In the genomic region with DNA sequence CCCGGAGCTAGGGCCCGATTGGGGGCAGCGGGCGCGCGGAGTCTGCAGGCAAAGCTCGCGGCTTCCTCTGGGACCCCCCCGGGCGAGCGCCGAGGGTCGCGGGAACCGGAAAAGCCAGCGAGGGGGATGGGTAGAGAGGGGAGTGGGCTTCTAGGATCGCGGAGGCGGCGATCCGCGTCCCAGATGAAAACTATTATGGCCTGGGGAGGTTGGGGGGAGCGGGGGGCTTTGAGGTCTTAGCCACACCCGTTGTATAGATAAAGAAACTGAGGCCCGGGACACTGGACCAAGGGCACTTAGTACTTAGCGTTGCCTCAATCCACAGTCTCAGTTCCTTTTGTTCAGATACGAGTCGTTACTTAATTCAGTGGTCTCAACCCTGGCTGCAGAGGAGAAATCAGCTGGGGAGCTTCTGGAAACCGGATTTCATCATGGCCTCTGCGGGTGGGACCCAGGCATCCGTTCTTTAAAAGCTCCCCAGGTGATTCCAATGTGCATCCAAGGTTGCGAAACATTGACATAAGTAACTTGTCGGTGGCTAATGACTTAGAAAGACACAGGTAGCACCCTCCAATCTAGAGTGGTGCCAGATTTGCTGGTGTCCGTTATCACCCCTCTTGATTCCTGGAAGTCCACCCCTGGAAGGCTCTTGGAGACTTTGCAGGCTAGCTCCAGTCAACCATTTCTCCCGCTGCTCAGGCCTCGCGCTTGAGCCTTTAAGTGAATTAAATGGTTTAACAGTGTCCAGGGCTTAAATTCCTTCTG, we compare ENCODE assay signal across 1 cellular context.
TF ChIP-seq lines count a peak whose summit lies in the region.

No MANE protein-coding gene starts in this region.

TF ChIP-seq in GM12878, 131 proteins besides CTCF, POLR2A, EP300 and RAD21 (continued from another document):
- TF ChIP-seq PRDM15 (CRISPR knock-in tag; IDR thresholded peaks at IDR 0.05) (no peak), GABPA (IDR thresholded peaks at IDR 0.05; ENCODE audit: low read depth) (no peak)
- TF ChIP-seq, protein P1, sequence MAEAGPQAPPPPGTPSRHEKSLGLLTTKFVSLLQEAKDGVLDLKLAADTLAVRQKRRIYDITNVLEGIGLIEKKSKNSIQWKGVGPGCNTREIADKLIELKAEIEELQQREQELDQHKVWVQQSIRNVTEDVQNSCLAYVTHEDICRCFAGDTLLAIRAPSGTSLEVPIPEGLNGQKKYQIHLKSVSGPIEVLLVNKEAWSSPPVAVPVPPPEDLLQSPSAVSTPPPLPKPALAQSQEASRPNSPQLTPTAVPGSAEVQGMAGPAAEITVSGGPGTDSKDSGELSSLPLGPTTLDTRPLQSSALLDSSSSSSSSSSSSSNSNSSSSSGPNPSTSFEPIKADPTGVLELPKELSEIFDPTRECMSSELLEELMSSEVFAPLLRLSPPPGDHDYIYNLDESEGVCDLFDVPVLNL (IDR thresholded peaks at IDR 0.05; ENCODE audit: low read depth, low read length), result no peak
